1 cellular context compared by ENCODE assay signal in the genomic region with DNA sequence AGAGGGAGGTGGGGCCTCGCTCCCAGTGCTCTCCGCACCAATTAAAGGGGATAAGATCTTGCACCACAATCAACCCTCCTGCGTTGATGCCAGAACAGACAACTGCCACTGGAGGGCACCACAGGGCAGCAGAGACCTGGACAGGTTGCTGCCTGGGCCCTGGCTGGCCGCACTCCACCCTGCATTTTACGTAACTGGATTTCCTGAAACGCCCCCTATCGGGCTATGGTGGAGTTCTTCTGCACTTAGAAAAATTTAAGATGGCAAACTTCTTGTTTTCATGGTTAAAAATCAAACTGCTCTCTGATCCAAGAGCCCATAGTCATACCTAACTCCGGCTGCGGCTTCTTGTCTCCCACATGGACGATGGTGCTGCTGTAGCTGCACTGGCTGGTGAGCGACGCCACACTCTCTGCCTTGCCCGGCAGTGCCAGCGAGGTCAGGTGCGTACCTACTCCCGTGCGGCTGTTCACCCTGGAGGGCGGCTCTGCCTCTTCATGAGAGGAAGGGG.
TF ChIP-seq lines count a peak whose summit lies in the region.

No MANE protein-coding gene starts in this region.

TF ChIP-seq in Ishikawa, 13 proteins besides CTCF, POLR2A, EP300 and RAD21 (continued from another document):
- TF ChIP-seq, protein P1, sequence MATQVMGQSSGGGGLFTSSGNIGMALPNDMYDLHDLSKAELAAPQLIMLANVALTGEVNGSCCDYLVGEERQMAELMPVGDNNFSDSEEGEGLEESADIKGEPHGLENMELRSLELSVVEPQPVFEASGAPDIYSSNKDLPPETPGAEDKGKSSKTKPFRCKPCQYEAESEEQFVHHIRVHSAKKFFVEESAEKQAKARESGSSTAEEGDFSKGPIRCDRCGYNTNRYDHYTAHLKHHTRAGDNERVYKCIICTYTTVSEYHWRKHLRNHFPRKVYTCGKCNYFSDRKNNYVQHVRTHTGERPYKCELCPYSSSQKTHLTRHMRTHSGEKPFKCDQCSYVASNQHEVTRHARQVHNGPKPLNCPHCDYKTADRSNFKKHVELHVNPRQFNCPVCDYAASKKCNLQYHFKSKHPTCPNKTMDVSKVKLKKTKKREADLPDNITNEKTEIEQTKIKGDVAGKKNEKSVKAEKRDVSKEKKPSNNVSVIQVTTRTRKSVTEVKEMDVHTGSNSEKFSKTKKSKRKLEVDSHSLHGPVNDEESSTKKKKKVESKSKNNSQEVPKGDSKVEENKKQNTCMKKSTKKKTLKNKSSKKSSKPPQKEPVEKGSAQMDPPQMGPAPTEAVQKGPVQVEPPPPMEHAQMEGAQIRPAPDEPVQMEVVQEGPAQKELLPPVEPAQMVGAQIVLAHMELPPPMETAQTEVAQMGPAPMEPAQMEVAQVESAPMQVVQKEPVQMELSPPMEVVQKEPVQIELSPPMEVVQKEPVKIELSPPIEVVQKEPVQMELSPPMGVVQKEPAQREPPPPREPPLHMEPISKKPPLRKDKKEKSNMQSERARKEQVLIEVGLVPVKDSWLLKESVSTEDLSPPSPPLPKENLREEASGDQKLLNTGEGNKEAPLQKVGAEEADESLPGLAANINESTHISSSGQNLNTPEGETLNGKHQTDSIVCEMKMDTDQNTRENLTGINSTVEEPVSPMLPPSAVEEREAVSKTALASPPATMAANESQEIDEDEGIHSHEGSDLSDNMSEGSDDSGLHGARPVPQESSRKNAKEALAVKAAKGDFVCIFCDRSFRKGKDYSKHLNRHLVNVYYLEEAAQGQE (IDR thresholded peaks at IDR 0.05; ENCODE audit: low read depth): no peak
